Comparison of ENCODE assay signal across 15 cellular contexts in genomic region chr17:47994714-47995113, GRCh38. TPM values are rescaled to one million over a fixed set of nuclear protein-coding genes. Genes with fewer than 3 reads are reported as not detected.
A peak's percentile ranks its signal among the peaks of the same experiment; 100 is the strongest.
DNase-seq lines count a peak whose midpoint lies in the region; ATAC-seq, FAIRE-seq and TF ChIP-seq lines count a peak whose summit lies in the region.
"Had no signal": no experiment of that assay in that cellular context is flagged by ENCODE, and none has a peak within 500 bp of the region (broad histone marks: within the 10 kb centered on the region; RNA-seq: fewer than 3 reads in every experiment).

No MANE protein-coding gene starts in this region.

- no peaks in the 10 kb centered on the region for H3K36me3 ChIP-seq in H7 (replicated peaks; ENCODE audit: control insufficient read depth, insufficient read depth, low read length)
- no peaks in the 10 kb centered on the region for H3K36me3 ChIP-seq in NT2/D1 (ENCODE audit: insufficient read depth, insufficient read length, low read length)
- H3K36me3 ChIP-seq in HepG2 (replicated peaks in 1 of 2; ENCODE audit: control insufficient read depth in 1 of 2, insufficient read depth in 2 of 2, low read length in 2 of 2) = no peaks in the 10 kb centered on the region

- no peaks in the 10 kb centered on the region for H3K27me3 ChIP-seq in H7 (ENCODE audit: control insufficient read depth, insufficient read depth, low read length)
- no peaks in the 10 kb centered on the region for H3K27me3 ChIP-seq in NT2/D1 (ENCODE audit: insufficient read depth, insufficient read length)
- H3K27me3 ChIP-seq in HepG2 (ENCODE audit: control insufficient read depth in 1 of 2, insufficient read depth in 2 of 2, low read length in 2 of 2) = peaks cover 3 to 57% of the 10 kb centered on the region in 2 experiments; a peak in 3 of 5 replicates

- H3K4me3 Mint-ChIP-seq in progenitor cell of endocrine pancreas (ENCODE audit: low read depth) = no peak overlapping the region

- no TSS peak for BruUV-seq in HepG2 (replicated peaks; lab: Mats Ljungman, UMichigan)

- peak; percentile 52 for DNase-seq in H7
- DNase-seq in NT2/D1 (ENCODE audit: low read depth, low spot score) = no peak
- no peak for DNase-seq in HepG2 (ENCODE audit: low spot score)
- DNase-seq in progenitor cell of endocrine pancreas (ENCODE audit: low spot score, unreplicated experiment) = no peak
- DNase-seq in activated T-cell treated with anti-CD3 and anti-CD28 coated beads, Interleukin-2, amount 50 U/mL, for 1 hour = no peak
- DNase-seq: DMS53, NCI-H1930, NCI-H510A, SHP77, SK-N-SH had no signal

- H3K9me3 ChIP-seq in NT2/D1 (ENCODE audit: insufficient read depth, low read length) (no peaks in the 10 kb centered on the region), HepG2 (ENCODE audit: low read length) (no peaks in the 10 kb centered on the region)
- H3K9me3 ChIP-seq: SK-N-SH had no signal

- TF ChIP-seq EP300 in HepG2 (IDR thresholded peaks at IDR 0.05; ENCODE audit: low read depth in 2 of 2, low read length in 2 of 2) (no peak), HepG2 (CRISPR knock-in tag; IDR thresholded peaks at IDR 0.05; ENCODE audit: borderline replicate concordance) (no peak)

- TF ChIP-seq POLR2A in HepG2 (IDR thresholded peaks at IDR 0.05; ENCODE audit: insufficient read depth in 1 of 2, low read depth in 2 of 2, low read length in 2 of 2) = no peak

- ATAC-seq in HepG2 = peak; percentile 9; the same call in 2 of the 3 replicates
- no peak for ATAC-seq in SK-N-SH treated with all-trans-retinoic acid at 6 μM for 48 hours
- no peak for ATAC-seq in HG03175 (IDR thresholded peaks at IDR 0.05; ENCODE audit: unreplicated experiment)

- no peak for TF ChIP-seq CTCF in HepG2 (CRISPR knock-in tag; IDR thresholded peaks at IDR 0.05)
- TF ChIP-seq CTCF in progenitor cell of endocrine pancreas (IDR thresholded peaks at IDR 0.05; ENCODE audit: unreplicated experiment) = no peak

- H3K9ac ChIP-seq in NT2/D1 (ENCODE audit: insufficient read length, low read depth) (peak overlapping the region; percentile 59), HepG2 (ENCODE audit: insufficient read depth, low read depth, low read length) (no peak overlapping the region)
- H3K9ac ChIP-seq: SK-N-SH had no signal

- no peaks in the 10 kb centered on the region for H3K9me3 Mint-ChIP-seq in progenitor cell of endocrine pancreas (ENCODE audit: low read depth)

- TF ChIP-seq RAD21 in HepG2 (CRISPR knock-in tag; IDR thresholded peaks at IDR 0.05) = no peak

- H3K27me3 Mint-ChIP-seq in progenitor cell of endocrine pancreas = no peaks in the 10 kb centered on the region

- H3K79me2 ChIP-seq in HepG2 (ENCODE audit: insufficient read depth, low read length) = no peaks in the 10 kb centered on the region

- H3K36me3 Mint-ChIP-seq in progenitor cell of endocrine pancreas (ENCODE audit: insufficient read depth) = no peaks in the 10 kb centered on the region

- H4K20me1 ChIP-seq in HepG2 (ENCODE audit: insufficient read depth, low read length) = no peaks in the 10 kb centered on the region

- H3K27ac Mint-ChIP-seq in progenitor cell of endocrine pancreas = peak overlapping the region; percentile 87

- no peak overlapping the region for H2AFZ ChIP-seq in HepG2 (ENCODE audit: low read length)

- CTCF ChIA-PET in HepG2 (lab: Yijun Ruan, JAX; ENCODE audit: low intra/inter-chr PET ratio, low total read pairs) = no interaction called here

- no peak overlapping the region for H3K27ac ChIP-seq in HepG2 (ENCODE audit: extremely low read length, insufficient read depth, low read length)
- H3K27ac ChIP-seq: C4-2B had no signal

- no peak overlapping the region for H3K4me3 ChIP-seq in H7 (ENCODE audit: insufficient read depth, low read depth, low read length)
- H3K4me3 ChIP-seq in NT2/D1 (ENCODE audit: insufficient read length, low read depth) = no peak overlapping the region
- no peak overlapping the region for H3K4me3 ChIP-seq in HepG2 (replicated peaks in 1 of 3; ENCODE audit: insufficient read depth in 1 of 3, low read depth in 2 of 3, low read length in 3 of 3)

- in situ Hi-C loops in HepG2 (cut with HindIII; ENCODE audit: extremely low pct_ligation_motif_present, low pct_unique_long_range_greater_than_20kb) = no loop called here

- H3K4me1 ChIP-seq in NT2/D1 (ENCODE audit: insufficient read depth, insufficient read length) = peaks cover 33% of the 10 kb centered on the region
- H3K4me1 ChIP-seq in HepG2 (ENCODE audit: insufficient read depth, low read length) = peaks cover 36% of the 10 kb centered on the region

- intact Hi-C loops in HepG2 (cut with micrococcal nuclease; ENCODE audit: unreplicated experiment) = no loop called here

- POLR2A ChIA-PET in HepG2 (lab: Yijun Ruan, JAX) = interaction anchor here (1.3 to 1.5 kb wide), 2 partner anchors 24 to 53 kb away, joined by 3 to 6 read pairs; partner anchors contain the start of genes CDK5RAP3 and PNPO

- no peak for FAIRE-seq in HepG2 (lab: Jason Lieb, UNC)
- FAIRE-seq: H54 had no signal

- no peak overlapping the region for H3K4me2 ChIP-seq in HepG2 (ENCODE audit: low read depth, low read length)
- H3K4me2 ChIP-seq: SK-N-SH had no signal

- WGBS in HepG2 (ENCODE audit: low lambda C conversion rate) = 43% methylated on average over 1 of the region's 4 CpGs

- H3K4me1 Mint-ChIP-seq in progenitor cell of endocrine pancreas (ENCODE audit: low read depth) = peaks cover 61% of the 10 kb centered on the region

RNA-seq across cellular contexts. Expression of gene CDK5RAP3, which starts 23.8 kb away (rescaled TPM):
- total RNA-seq in H7 (2014; rRNA removed; shearing (Covaris generic)) = 63.9 and 79.1 TPM in 2 replicates
- 86.8 and 128 TPM in 2 replicates for total RNA-seq in HepG2 (2016; rRNA removed; fragmentation: Illumina TruSeq; extraction: Trizol)
- total RNA-seq in HepG2 (2016; cell fraction: cytosol; rRNA removed; fragmentation: Illumina TruSeq; extraction: Trizol; ENCODE audit: low read depth) = 13.1 and 20.6 TPM in 2 replicates
- total RNA-seq in HepG2 (2016; cell fraction: insoluble cytoplasmic fraction; rRNA removed; fragmentation: Illumina TruSeq; extraction: Trizol) = 90.9 and 132 TPM in 2 replicates
- 26.2 and 30.9 TPM in 2 replicates for total RNA-seq in HepG2 (2016; cell fraction: membrane; rRNA removed; fragmentation: Illumina TruSeq; extraction: Trizol)
- total RNA-seq in HepG2 (2016; cell fraction: nucleus; rRNA removed; fragmentation: Illumina TruSeq; extraction: Trizol) = 159 and 187 TPM in 2 replicates
- polyA plus RNA-seq in HepG2 (2011; rRNA removed) = 154 and 183 TPM in 2 replicates
- 59.3 and 67.0 TPM in 2 replicates for polyA plus RNA-seq in HepG2 (2011; cell fraction: cytosol; rRNA removed)
- polyA plus RNA-seq in HepG2 (2011; cell fraction: nucleus; rRNA removed) = 2,013 and 2,090 TPM in 2 replicates
- 136 and 152 TPM in 2 replicates for polyA plus RNA-seq in HepG2 (2012)
- 10.8 and 13.3 TPM in 2 replicates for polyA plus RNA-seq in HepG2 (2016; cell fraction: cytosol; fragmentation: Illumina TruSeq; extraction: Trizol; ENCODE audit: low read depth)
- polyA plus RNA-seq in HepG2 (2016; cell fraction: insoluble cytoplasmic fraction; fragmentation: Illumina TruSeq; extraction: Trizol; ENCODE audit: low read depth) = 72.7 and 80.7 TPM in 2 replicates
- 16.6 and 19.4 TPM in 2 replicates for polyA plus RNA-seq in HepG2 (2016; cell fraction: membrane; fragmentation: Illumina TruSeq; extraction: Trizol; ENCODE audit: low read depth)
- polyA plus RNA-seq in HepG2 (2016; cell fraction: nucleus; fragmentation: Illumina TruSeq; extraction: Trizol; ENCODE audit: insufficient read depth, low read depth) = 373 and 385 TPM in 2 replicates
- 116 and 143 TPM in 2 replicates for polyA minus RNA-seq in HepG2 (2011; rRNA and poly(A)+ RNA removed; ENCODE audit: low replicate concordance)
- 25.7 and 29.3 TPM in 2 replicates for polyA minus RNA-seq in HepG2 (2011; cell fraction: cytosol; rRNA and poly(A)+ RNA removed)
- 252 and 268 TPM in 2 replicates for polyA minus RNA-seq in HepG2 (2011; cell fraction: nucleus; rRNA and poly(A)+ RNA removed)
- total RNA-seq in progenitor cell of endocrine pancreas = 336 and 344 TPM in 2 replicates

RNA-seq across cellular contexts. Expression of gene PRR15L, which starts 37.0 kb away (rescaled TPM):
- total RNA-seq in H7 (2014; rRNA removed; shearing (Covaris generic)) = 0.10 TPM in 1 of 2 replicates, not detected in the other
- total RNA-seq in HepG2 (2016; rRNA removed; fragmentation: Illumina TruSeq; extraction: Trizol) (2.0 and 2.4 TPM in 2 replicates), progenitor cell of endocrine pancreas (32.2 and 36.1 TPM in 2 replicates)
- total RNA-seq in HepG2 (2016; cell fraction: cytosol; rRNA removed; fragmentation: Illumina TruSeq; extraction: Trizol; ENCODE audit: low read depth) = 0.40 and 0.62 TPM in 2 replicates
- total RNA-seq in HepG2 (2016; cell fraction: insoluble cytoplasmic fraction; rRNA removed; fragmentation: Illumina TruSeq; extraction: Trizol) = 1.9 and 2.5 TPM in 2 replicates
- 0.93 and 1.0 TPM in 2 replicates for total RNA-seq in HepG2 (2016; cell fraction: membrane; rRNA removed; fragmentation: Illumina TruSeq; extraction: Trizol)
- total RNA-seq in HepG2 (2016; cell fraction: nucleus; rRNA removed; fragmentation: Illumina TruSeq; extraction: Trizol) = 0.65 and 0.88 TPM in 2 replicates
- 0.44 and 0.47 TPM in 2 replicates for polyA plus RNA-seq in HepG2 (2011; rRNA removed)
- polyA plus RNA-seq in HepG2 (2011; cell fraction: cytosol; rRNA removed) = 0.64 and 0.77 TPM in 2 replicates
- polyA plus RNA-seq in HepG2 (2011; cell fraction: nucleus; rRNA removed) = 0.37 and 0.81 TPM in 2 replicates
- polyA plus RNA-seq in HepG2 (2012) = 0.49 and 0.95 TPM in 2 replicates
- 0.11 and 0.28 TPM in 2 replicates for polyA plus RNA-seq in HepG2 (2016; cell fraction: cytosol; fragmentation: Illumina TruSeq; extraction: Trizol; ENCODE audit: low read depth)
- 2.2 TPM in 2 replicates for polyA plus RNA-seq in HepG2 (2016; cell fraction: insoluble cytoplasmic fraction; fragmentation: Illumina TruSeq; extraction: Trizol; ENCODE audit: low read depth)
- 0.43 and 0.52 TPM in 2 replicates for polyA plus RNA-seq in HepG2 (2016; cell fraction: membrane; fragmentation: Illumina TruSeq; extraction: Trizol; ENCODE audit: low read depth)
- 1.1 and 1.2 TPM in 2 replicates for polyA plus RNA-seq in HepG2 (2016; cell fraction: nucleus; fragmentation: Illumina TruSeq; extraction: Trizol; ENCODE audit: insufficient read depth, low read depth)
- polyA minus RNA-seq in HepG2 (2011; rRNA and poly(A)+ RNA removed; ENCODE audit: low replicate concordance) = 1.4 TPM in 1 of 2 replicates, not detected in the other
- 0.40 and 0.44 TPM in 2 replicates for polyA minus RNA-seq in HepG2 (2011; cell fraction: cytosol; rRNA and poly(A)+ RNA removed)
- 0.62 TPM in 1 of 2 replicates, not detected in the other for polyA minus RNA-seq in HepG2 (2011; cell fraction: nucleus; rRNA and poly(A)+ RNA removed)
- total RNA-seq: HT1080 had no signal
- polyA plus RNA-seq: SK-N-SH had no signal

RNA-seq across cellular contexts. Expression of gene COPZ2, which starts 42.9 kb away (rescaled TPM):
- not detected in 2 replicates for total RNA-seq in H7 (2014; rRNA removed; shearing (Covaris generic))
- total RNA-seq in HepG2 (2016; rRNA removed; fragmentation: Illumina TruSeq; extraction: Trizol) (0.74 and 1.5 TPM in 2 replicates), progenitor cell of endocrine pancreas (0.64 TPM in 1 of 2 replicates, not detected in the other)
- 0.81 and 1.5 TPM in 2 replicates for total RNA-seq in HepG2 (2016; cell fraction: cytosol; rRNA removed; fragmentation: Illumina TruSeq; extraction: Trizol; ENCODE audit: low read depth)
- 0.91 TPM in 1 of 2 replicates, not detected in the other for total RNA-seq in HepG2 (2016; cell fraction: insoluble cytoplasmic fraction; rRNA removed; fragmentation: Illumina TruSeq; extraction: Trizol)
- total RNA-seq in HepG2 (2016; cell fraction: membrane; rRNA removed; fragmentation: Illumina TruSeq; extraction: Trizol) = 0.96 and 1.8 TPM in 2 replicates
- total RNA-seq in HepG2 (2016; cell fraction: nucleus; rRNA removed; fragmentation: Illumina TruSeq; extraction: Trizol) = 1.4 TPM in 1 of 2 replicates, not detected in the other
- polyA plus RNA-seq in HepG2 (2011; rRNA removed) = 0.48 and 0.61 TPM in 2 replicates
- 0.48 and 0.96 TPM in 2 replicates for polyA plus RNA-seq in HepG2 (2011; cell fraction: cytosol; rRNA removed)
- 0.68 and 0.90 TPM in 2 replicates for polyA plus RNA-seq in HepG2 (2011; cell fraction: nucleus; rRNA removed)
- 0.63 and 1.8 TPM in 2 replicates for polyA plus RNA-seq in HepG2 (2012)
- 2.3 and 2.4 TPM in 2 replicates for polyA plus RNA-seq in HepG2 (2016; cell fraction: cytosol; fragmentation: Illumina TruSeq; extraction: Trizol; ENCODE audit: low read depth)
- polyA plus RNA-seq in HepG2 (2016; cell fraction: insoluble cytoplasmic fraction; fragmentation: Illumina TruSeq; extraction: Trizol; ENCODE audit: low read depth) = 0.87 and 4.9 TPM in 2 replicates
- 1.1 and 2.1 TPM in 2 replicates for polyA plus RNA-seq in HepG2 (2016; cell fraction: membrane; fragmentation: Illumina TruSeq; extraction: Trizol; ENCODE audit: low read depth)
- polyA plus RNA-seq in HepG2 (2016; cell fraction: nucleus; fragmentation: Illumina TruSeq; extraction: Trizol; ENCODE audit: insufficient read depth, low read depth) = 2.4 TPM in 1 of 2 replicates, not detected in the other
- 0.50 and 0.94 TPM in 2 replicates for polyA minus RNA-seq in HepG2 (2011; rRNA and poly(A)+ RNA removed; ENCODE audit: low replicate concordance)
- not detected in 2 replicates for polyA minus RNA-seq in HepG2 (2011; cell fraction: cytosol; rRNA and poly(A)+ RNA removed)
- polyA minus RNA-seq in HepG2 (2011; cell fraction: nucleus; rRNA and poly(A)+ RNA removed) = 0.77 TPM in 1 of 2 replicates, not detected in the other

RNA-seq across cellular contexts. Expression of gene PNPO, which starts 53.3 kb away (rescaled TPM):
- total RNA-seq in H7 (2014; rRNA removed; shearing (Covaris generic)) = 8.9 and 12.9 TPM in 2 replicates
- total RNA-seq in HepG2 (2016; rRNA removed; fragmentation: Illumina TruSeq; extraction: Trizol) = 63.3 and 110 TPM in 2 replicates
- total RNA-seq in HepG2 (2016; cell fraction: cytosol; rRNA removed; fragmentation: Illumina TruSeq; extraction: Trizol; ENCODE audit: low read depth) = 8.6 and 9.4 TPM in 2 replicates
- 66.0 and 103 TPM in 2 replicates for total RNA-seq in HepG2 (2016; cell fraction: insoluble cytoplasmic fraction; rRNA removed; fragmentation: Illumina TruSeq; extraction: Trizol)
- total RNA-seq in HepG2 (2016; cell fraction: membrane; rRNA removed; fragmentation: Illumina TruSeq; extraction: Trizol) = 30.0 and 31.1 TPM in 2 replicates
- total RNA-seq in HepG2 (2016; cell fraction: nucleus; rRNA removed; fragmentation: Illumina TruSeq; extraction: Trizol) = 31.0 and 31.3 TPM in 2 replicates
- polyA plus RNA-seq in HepG2 (2011; rRNA removed) = 47.9 and 48.1 TPM in 2 replicates
- polyA plus RNA-seq in HepG2 (2011; cell fraction: cytosol; rRNA removed) = 42.3 and 49.3 TPM in 2 replicates
- polyA plus RNA-seq in HepG2 (2011; cell fraction: nucleus; rRNA removed) = 24.7 and 35.1 TPM in 2 replicates
- polyA plus RNA-seq in HepG2 (2012) = 19.7 and 25.0 TPM in 2 replicates
- 4.4 and 5.2 TPM in 2 replicates for polyA plus RNA-seq in HepG2 (2016; cell fraction: cytosol; fragmentation: Illumina TruSeq; extraction: Trizol; ENCODE audit: low read depth)
- 60.3 and 63.0 TPM in 2 replicates for polyA plus RNA-seq in HepG2 (2016; cell fraction: insoluble cytoplasmic fraction; fragmentation: Illumina TruSeq; extraction: Trizol; ENCODE audit: low read depth)
- polyA plus RNA-seq in HepG2 (2016; cell fraction: membrane; fragmentation: Illumina TruSeq; extraction: Trizol; ENCODE audit: low read depth) = 18.9 and 19.7 TPM in 2 replicates
- polyA plus RNA-seq in HepG2 (2016; cell fraction: nucleus; fragmentation: Illumina TruSeq; extraction: Trizol; ENCODE audit: insufficient read depth, low read depth) = 38.2 and 38.8 TPM in 2 replicates
- polyA minus RNA-seq in HepG2 (2011; rRNA and poly(A)+ RNA removed; ENCODE audit: low replicate concordance) = 64.3 and 90.4 TPM in 2 replicates
- polyA minus RNA-seq in HepG2 (2011; cell fraction: cytosol; rRNA and poly(A)+ RNA removed) = 33.1 and 41.3 TPM in 2 replicates
- polyA minus RNA-seq in HepG2 (2011; cell fraction: nucleus; rRNA and poly(A)+ RNA removed) = 24.2 and 35.4 TPM in 2 replicates
- 11.9 and 12.2 TPM in 2 replicates for total RNA-seq in progenitor cell of endocrine pancreas

RNA-seq across cellular contexts. Expression of gene NFE2L1, which starts 53.4 kb away (rescaled TPM):
- total RNA-seq in H7 (2014; rRNA removed; shearing (Covaris generic)) = 89.5 and 114 TPM in 2 replicates
- total RNA-seq in HepG2 (2016; rRNA removed; fragmentation: Illumina TruSeq; extraction: Trizol) = 53.7 and 67.0 TPM in 2 replicates
- 4.7 and 5.3 TPM in 2 replicates for total RNA-seq in HepG2 (2016; cell fraction: cytosol; rRNA removed; fragmentation: Illumina TruSeq; extraction: Trizol; ENCODE audit: low read depth)
- 48.3 and 75.7 TPM in 2 replicates for total RNA-seq in HepG2 (2016; cell fraction: insoluble cytoplasmic fraction; rRNA removed; fragmentation: Illumina TruSeq; extraction: Trizol)
- total RNA-seq in HepG2 (2016; cell fraction: membrane; rRNA removed; fragmentation: Illumina TruSeq; extraction: Trizol) = 18.1 and 20.9 TPM in 2 replicates
- total RNA-seq in HepG2 (2016; cell fraction: nucleus; rRNA removed; fragmentation: Illumina TruSeq; extraction: Trizol) = 60.7 and 74.8 TPM in 2 replicates
- 234 and 278 TPM in 2 replicates for polyA plus RNA-seq in HepG2 (2011; rRNA removed)
- polyA plus RNA-seq in HepG2 (2011; cell fraction: cytosol; rRNA removed) = 165 and 176 TPM in 2 replicates
- polyA plus RNA-seq in HepG2 (2011; cell fraction: nucleus; rRNA removed) = 160 and 175 TPM in 2 replicates
- 180 and 241 TPM in 2 replicates for polyA plus RNA-seq in HepG2 (2012)
- 4.2 and 4.4 TPM in 2 replicates for polyA plus RNA-seq in HepG2 (2016; cell fraction: cytosol; fragmentation: Illumina TruSeq; extraction: Trizol; ENCODE audit: low read depth)
- polyA plus RNA-seq in HepG2 (2016; cell fraction: insoluble cytoplasmic fraction; fragmentation: Illumina TruSeq; extraction: Trizol; ENCODE audit: low read depth) = 37.5 and 44.9 TPM in 2 replicates
- 11.3 and 11.8 TPM in 2 replicates for polyA plus RNA-seq in HepG2 (2016; cell fraction: membrane; fragmentation: Illumina TruSeq; extraction: Trizol; ENCODE audit: low read depth)
- 92.7 and 103 TPM in 2 replicates for polyA plus RNA-seq in HepG2 (2016; cell fraction: nucleus; fragmentation: Illumina TruSeq; extraction: Trizol; ENCODE audit: insufficient read depth, low read depth)
- 108 and 333 TPM in 2 replicates for polyA minus RNA-seq in HepG2 (2011; rRNA and poly(A)+ RNA removed; ENCODE audit: low replicate concordance)
- 114 and 124 TPM in 2 replicates for polyA minus RNA-seq in HepG2 (2011; cell fraction: cytosol; rRNA and poly(A)+ RNA removed)
- 57.3 and 65.6 TPM in 2 replicates for polyA minus RNA-seq in HepG2 (2011; cell fraction: nucleus; rRNA and poly(A)+ RNA removed)
- 123 and 124 TPM in 2 replicates for total RNA-seq in progenitor cell of endocrine pancreas
